In genomic region chr12:93097417-93097816, GRCh38 we compare ENCODE assay signal across 19 cellular contexts.
DNase-seq lines count a peak whose midpoint lies in the region; ATAC-seq, FAIRE-seq and TF ChIP-seq lines count a peak whose summit lies in the region.
"Had no signal": no experiment of that assay in that cellular context is flagged by ENCODE, and none has a peak within 500 bp of the region (broad histone marks: within the 10 kb centered on the region; RNA-seq: fewer than 3 reads in every experiment).

No MANE protein-coding gene starts in this region.

- peak overlapping the region; percentile 56; the same call in 1 of the 2 replicates for H2AFZ ChIP-seq in GM23338
- no peak overlapping the region for H2AFZ ChIP-seq in K562 (ENCODE audit: low read depth, low read length)
- H2AFZ ChIP-seq in neuronal stem cell (ENCODE audit: low read length) = no peak overlapping the region

- H3K36me3 ChIP-seq in GM23338 (ENCODE audit: insufficient read depth) = no peaks in the 10 kb centered on the region
- H3K36me3 ChIP-seq in K562 (ENCODE audit: control insufficient read depth, insufficient read depth, low read length) = no peaks in the 10 kb centered on the region
- no peaks in the 10 kb centered on the region for H3K36me3 ChIP-seq in neuronal stem cell (replicated peaks in 1 of 2; ENCODE audit: control insufficient read depth in 2 of 2, insufficient read depth in 2 of 2, low read length in 2 of 2)
- no peaks in the 10 kb centered on the region for H3K36me3 ChIP-seq in sigmoid colon
- H3K36me3 ChIP-seq: BE2C, BLaER1 had no signal

- H3F3A ChIP-seq in GM23338 (replicated peaks; ENCODE audit: low read depth) = no peaks in the 10 kb centered on the region

- no peak overlapping the region for H3K4ac ChIP-seq in neuronal stem cell (ENCODE audit: low read length)

- no peak overlapping the region for H3K27ac Mint-ChIP-seq in GM23338
- H3K27ac Mint-ChIP-seq in stimulated activated memory B cell treated with anti-CD40 and anti-IgM and Interleukin-4, amounts not matched to agents 10 μg/mL and 1 μg/mL and 100 μg/mL, for 72 hours = peak overlapping the region; percentile 60

- H3K27me3 ChIP-seq in GM23338 (ENCODE audit: insufficient read depth) (no peaks in the 10 kb centered on the region), K562 (ENCODE audit: control insufficient read depth in 2 of 2, insufficient read depth in 2 of 2, low read length in 2 of 2) (no peaks in the 10 kb centered on the region), neuronal stem cell (ENCODE audit: control insufficient read depth in 3 of 3, insufficient read depth in 3 of 3, low read depth in 1 of 3, low read length in 3 of 3) (no peaks in the 10 kb centered on the region), sigmoid colon (no peaks in the 10 kb centered on the region)
- H3K27me3 ChIP-seq: BLaER1 had no signal

- CTCF ChIA-PET in K562 (lab: Yijun Ruan, JAX; ENCODE audit: low intra/inter-chr PET ratio) = interaction anchor here (0.6 to 0.7 kb wide), 2 partner anchors 286 to 372 kb away, joined by 3 read pairs; no protein-coding TSS in a partner anchor

- H3K9me1 ChIP-seq in K562 (ENCODE audit: control insufficient read depth, insufficient read depth, low read length) = no peaks in the 10 kb centered on the region

- in situ Hi-C loops in K562 (cut with MboI) = no loop called here

- H3K18ac ChIP-seq in neuronal stem cell (ENCODE audit: low read length) = no peak overlapping the region

- DNase-seq in GM23338 (ENCODE audit: low spot score) (no peak), K562 (ENCODE audit: extremely low read depth in 1 of 4, low spot score in 3 of 4) (no peak), HuH-7 (ENCODE audit: low spot score) (no peak), neuronal stem cell (ENCODE audit: low spot score) (no peak), NCI-H2196 treated with DMSO at 0.1 percent for 48 hours (lab: John Stamatoyannopoulos, UW; ENCODE audit: unreplicated experiment) (no peak), sigmoid colon (no peak)
- DNase-seq: 8988T, DMS 273 treated with DMSO at 0.1 percent for 48 hours, DMS153, DMS79 had no signal

- H2AK5ac ChIP-seq in neuronal stem cell (ENCODE audit: low read depth, low read length) = no peak overlapping the region

- TF ChIP-seq CTCF in GM23338 (conservative IDR thresholded peaks at IDR 0.05; ENCODE audit: low read depth in 2 of 2) (no peak), VCaP (conservative IDR thresholded peaks at IDR 0.05) (no peak), K562 (IDR thresholded peaks at IDR 0.05 in 2 of 3, conservative IDR thresholded peaks at IDR 0.05 in 1 of 3; ENCODE audit: insufficient read depth in 2 of 3, low read depth in 1 of 3, low read length in 3 of 3) (no peak), sigmoid colon (IDR thresholded peaks at IDR 0.05) (no peak)

- no peak for TF ChIP-seq RAD21 in K562 (CRISPR knock-in tag; conservative IDR thresholded peaks at IDR 0.05 in 1 of 2, IDR thresholded peaks at IDR 0.05 in 1 of 2)

- H4K8ac ChIP-seq in neuronal stem cell (ENCODE audit: low read depth, low read length) = no peak overlapping the region

- H3K9me3 ChIP-seq in K562 (replicated peaks; ENCODE audit: control insufficient read depth, insufficient read depth, low read depth, low read length) = no peaks in the 10 kb centered on the region
- no peaks in the 10 kb centered on the region for H3K9me3 ChIP-seq in neuronal stem cell (replicated peaks in 1 of 2; ENCODE audit: control insufficient read depth in 2 of 2, insufficient read depth in 1 of 2, low read depth in 1 of 2, low read length in 2 of 2)
- H3K9me3 ChIP-seq in sigmoid colon = no peaks in the 10 kb centered on the region
- H3K9me3 ChIP-seq: BE2C, BLaER1 had no signal

- H3K4me3 Mint-ChIP-seq in GM23338 = no peak overlapping the region
- H3K4me3 Mint-ChIP-seq in stimulated activated memory B cell treated with anti-CD40 and anti-IgM and Interleukin-4, amounts not matched to agents 10 μg/mL and 1 μg/mL and 100 μg/mL, for 72 hours = no peak overlapping the region

- H3K23ac ChIP-seq in neuronal stem cell (ENCODE audit: low read depth, low read length, poor library complexity) = no peak overlapping the region

- no peak overlapping the region for H2BK120ac ChIP-seq in neuronal stem cell (ENCODE audit: low read depth, low read length)

- no peaks in the 10 kb centered on the region for H3K9me3 Mint-ChIP-seq in GM23338
- H3K9me3 Mint-ChIP-seq in stimulated activated memory B cell treated with anti-CD40 and anti-IgM and Interleukin-4, amounts not matched to agents 10 μg/mL and 1 μg/mL and 100 μg/mL, for 72 hours = no peaks in the 10 kb centered on the region
- H3K9me3 Mint-ChIP-seq: CD14-positive monocyte; CD4-positive, CD25-positive, alpha-beta regulatory T cell; CD8-positive, alpha-beta memory T cell had no signal

- H3K9ac ChIP-seq in K562 (ENCODE audit: insufficient read depth in 1 of 2, low read depth in 2 of 2, low read length in 2 of 2) (no peak overlapping the region), neuronal stem cell (ENCODE audit: low read depth, low read length, poor library complexity) (no peak overlapping the region)
- H3K9ac ChIP-seq: BLaER1 had no signal

- H2BK15ac ChIP-seq in neuronal stem cell (ENCODE audit: low read length) = no peak overlapping the region

- no peak overlapping the region for H3K14ac ChIP-seq in neuronal stem cell (ENCODE audit: low read length)

- TF ChIP-seq POLR2A in K562 (conservative IDR thresholded peaks at IDR 0.05) = no peak
- no peak for TF ChIP-seq POLR2A in sigmoid colon (IDR thresholded peaks at IDR 0.05)

- FAIRE-seq in K562 (lab: Jason Lieb, UNC) = no peak
- FAIRE-seq: A204.1 had no signal

- peaks cover 10% of the 10 kb centered on the region for H3K9me2 ChIP-seq in GM23338 (ENCODE audit: insufficient read depth)

- no peak overlapping the region for H2BK5ac ChIP-seq in neuronal stem cell (ENCODE audit: low read length)

- H4K91ac ChIP-seq in neuronal stem cell (ENCODE audit: low read depth, low read length, poor library complexity) = no peak overlapping the region

- no peaks in the 10 kb centered on the region for H3K4me1 Mint-ChIP-seq in GM23338
- peaks cover 30% of the 10 kb centered on the region for H3K4me1 Mint-ChIP-seq in stimulated activated memory B cell treated with anti-CD40 and anti-IgM and Interleukin-4, amounts not matched to agents 10 μg/mL and 1 μg/mL and 100 μg/mL, for 72 hours

- no peak overlapping the region for H3K4me3 ChIP-seq in GM23338
- no peak overlapping the region for H3K4me3 ChIP-seq in K562
- H3K4me3 ChIP-seq in neuronal stem cell (ENCODE audit: low read length in 2 of 2) = peak overlapping the region in 1 of 2 donors; percentile 1
- no peak overlapping the region for H3K4me3 ChIP-seq in sigmoid colon
- H3K4me3 ChIP-seq: BLaER1 had no signal

- H3K79me1 ChIP-seq in neuronal stem cell (ENCODE audit: low read depth, low read length) = no peaks in the 10 kb centered on the region

- H3K27me3 Mint-ChIP-seq in GM23338 (ENCODE audit: insufficient read depth, low read depth, poor library complexity) = no peaks in the 10 kb centered on the region
- H3K27me3 Mint-ChIP-seq in stimulated activated memory B cell treated with anti-CD40 and anti-IgM and Interleukin-4, amounts not matched to agents 10 μg/mL and 1 μg/mL and 100 μg/mL, for 72 hours = no peaks in the 10 kb centered on the region
- H3K27me3 Mint-ChIP-seq: CD4-positive, alpha-beta memory T cell; CD4-positive, CD25-positive, alpha-beta regulatory T cell; CD8-positive, alpha-beta memory T cell had no signal

- H3K4me2 ChIP-seq in GM23338 (no peak overlapping the region), K562 (ENCODE audit: insufficient read depth, low read length) (no peak overlapping the region), neuronal stem cell (ENCODE audit: insufficient read depth, low read length, poor library complexity, severe bottlenecking) (no peak overlapping the region)
- H3K4me2 ChIP-seq: BLaER1 had no signal

- H4K20me1 ChIP-seq in GM23338 (replicated peaks; ENCODE audit: insufficient read depth) (no peaks in the 10 kb centered on the region), K562 (replicated peaks; ENCODE audit: control insufficient read depth, insufficient read depth, low read length) (no peaks in the 10 kb centered on the region)
- H4K20me1 ChIP-seq: BLaER1 had no signal

- POLR2A ChIA-PET in K562 (lab: Yijun Ruan, JAX) = interaction anchor here (0.6 to 1.3 kb wide), 3 partner anchors 306 to 377 kb away, joined by 3 to 4 read pairs (median 3); no protein-coding TSS in a partner anchor

- no peaks in the 10 kb centered on the region for H3K36me3 Mint-ChIP-seq in GM23338 (ENCODE audit: low read depth)
- H3K36me3 Mint-ChIP-seq in stimulated activated memory B cell treated with anti-CD40 and anti-IgM and Interleukin-4, amounts not matched to agents 10 μg/mL and 1 μg/mL and 100 μg/mL, for 72 hours = no peaks in the 10 kb centered on the region
- H3K36me3 Mint-ChIP-seq: CD14-positive monocyte; CD4-positive, alpha-beta memory T cell; CD4-positive, CD25-positive, alpha-beta regulatory T cell; CD8-positive, alpha-beta memory T cell had no signal

- TF ChIP-seq EP300 in K562 (IDR thresholded peaks at IDR 0.05; ENCODE audit: low read length) (no peak), sigmoid colon (IDR thresholded peaks at IDR 0.05) (no peak)

- H3K27ac ChIP-seq in GM23338 (ENCODE audit: low read depth) (no peak overlapping the region), VCaP (peak overlapping the region; percentile 75), K562 (ENCODE audit: extremely low read depth, low read depth, low read length) (no peak overlapping the region), neuronal stem cell (replicated peaks; ENCODE audit: low read length) (no peak overlapping the region), sigmoid colon (no peak overlapping the region)
- H3K27ac ChIP-seq: BLaER1 had no signal

- H3K4me1 ChIP-seq in GM23338 (ENCODE audit: insufficient read depth) (no peaks in the 10 kb centered on the region), K562 (replicated peaks in 1 of 2; ENCODE audit: control insufficient read depth in 2 of 2, insufficient read depth in 2 of 2, low read length in 2 of 2) (peaks cover 0 to 9% of the 10 kb centered on the region in 2 experiments; a peak in 2 of 5 replicates), neuronal stem cell (ENCODE audit: control insufficient read depth in 2 of 2, insufficient read depth in 1 of 2, low read depth in 1 of 2, low read length in 2 of 2) (peaks cover 0 to 2% of the 10 kb centered on the region in 2 donors), sigmoid colon (peaks cover 0 to 9% (median 8%) of the 10 kb centered on the region in 4 donors)

- ATAC-seq in GM23338 (no peak), K562 (no peak)
- ATAC-seq in stimulated activated memory B cell treated with anti-CD40 and anti-IgM and Interleukin-4, amounts not matched to agents 10 μg/mL and 1 μg/mL and 100 μg/mL, for 72 hours = no peak

- H2BK12ac ChIP-seq in neuronal stem cell (ENCODE audit: low read length) = no peak overlapping the region

- no TSS peak for BruUV-seq in K562 (replicated peaks; lab: Mats Ljungman, UMichigan)

- intact Hi-C loops in K562 (cut with micrococcal nuclease) (loop anchor here (5.0 kb wide), 2 partner anchors 280 to 300 kb away; partner anchors contain the start of gene NUDT4), sigmoid colon (cut with DNase I) (no loop called here)

- H3K79me2 ChIP-seq in GM23338 (replicated peaks; ENCODE audit: insufficient read depth) (no peaks in the 10 kb centered on the region), K562 (ENCODE audit: control insufficient read depth, insufficient read depth, low read length) (no peaks in the 10 kb centered on the region)

TF ChIP-seq in K562, 482 proteins besides CTCF, POLR2A, EP300 and RAD21 (continues in another document):
- TF ChIP-seq PTTG1 (tag; IDR thresholded peaks at IDR 0.05; ENCODE audit: low read depth) = no peak
- TF ChIP-seq ZBTB17 (CRISPR knock-in tag; IDR thresholded peaks at IDR 0.05) = peak; percentile 91
